ENCODE assay signal across 8 cellular contexts in genomic region chr2:199911052-199911876, GRCh38. TPM values are rescaled to one million over a fixed set of nuclear protein-coding genes. Genes with fewer than 3 reads are reported as not detected.
DNase-seq lines count a peak whose midpoint lies in the region; ATAC-seq and TF ChIP-seq lines count a peak whose summit lies in the region.

Gene C2orf69, plus strand, starts transcription at chr2:199911293. Its CDS starts 146 bp downstream, at chr2:199911439.

- peaks cover 32% of the 10 kb centered on the region for H3K4me1 Mint-ChIP-seq in activated naive CD4-positive, alpha-beta T cell treated with anti-CD3 and anti-CD28 coated beads, Interleukin-2, amount 50 U/mL, for 24 hours

- peak within 1 kb of the TSS; percentile 88 for H3K27ac Mint-ChIP-seq in activated naive CD4-positive, alpha-beta T cell treated with anti-CD3 and anti-CD28 coated beads, Interleukin-2, amount 50 U/mL, for 24 hours

- peak within 1 kb of the TSS; percentile 90 for H3K27ac ChIP-seq in temporal lobe (ENCODE audit: low read depth, low read length)

- H3K4me3 Mint-ChIP-seq in activated naive CD4-positive, alpha-beta T cell treated with anti-CD3 and anti-CD28 coated beads, Interleukin-2, amount 50 U/mL, for 24 hours: peak within 1 kb of the TSS; percentile 95

- peaks cover 6% of the 10 kb centered on the region for H3K36me3 Mint-ChIP-seq in activated naive CD4-positive, alpha-beta T cell treated with anti-CD3 and anti-CD28 coated beads, Interleukin-2, amount 50 U/mL, for 24 hours

- H3K9me3 Mint-ChIP-seq in activated naive CD4-positive, alpha-beta T cell treated with anti-CD3 and anti-CD28 coated beads, Interleukin-2, amount 50 U/mL, for 24 hours: no peaks in the 10 kb centered on the region

- peak; percentile 90 for DNase-seq in GM04504 (ENCODE audit: low read depth)
- peak; percentile 94 for DNase-seq in NCI-H1048 (lab: John Stamatoyannopoulos, UW)
- peak; percentile 83 for DNase-seq in glomerular endothelial cell (ENCODE audit: extremely low read depth, low read depth, low spot score)
- DNase-seq in occipital lobe (lab: John Stamatoyannopoulos, UW): peak; percentile 97

- ATAC-seq in HG02571 (IDR thresholded peaks at IDR 0.05; ENCODE audit: unreplicated experiment) (peak; percentile 91), SK-N-SH treated with all-trans-retinoic acid at 6 μM for 48 hours (peak; percentile 94)

- H3K27me3 Mint-ChIP-seq in activated naive CD4-positive, alpha-beta T cell treated with anti-CD3 and anti-CD28 coated beads, Interleukin-2, amount 50 U/mL, for 24 hours: peaks cover 2% of the 10 kb centered on the region

TF ChIP-seq in SK-N-SH treated with all-trans-retinoic acid at 6 μM for 48 hours, 23 proteins besides CTCF, POLR2A, EP300 and RAD21:
- TF ChIP-seq OSR1 (CRISPR knock-in tag; IDR thresholded peaks at IDR 0.05): no peak
- TF ChIP-seq ZFP3 (CRISPR knock-in tag; IDR thresholded peaks at IDR 0.05): peak; percentile 64; the same call in 1 of the 2 replicates

RNA-seq across cellular contexts. Expression of gene C2orf69, which starts in this region (rescaled TPM):
- total RNA-seq in glomerular endothelial cell: 8.0 and 9.7 TPM in 2 replicates
- 38.1 TPM for total RNA-seq in occipital lobe
- total RNA-seq in temporal lobe: 25.6 TPM

Comparison
In these comparisons a context has a peak if more than half of its experiments do, and no peak if none do; other contexts are left out.
1. Peak in every context shown above with its lines: DNase-seq, ATAC-seq and H3K27ac ChIP-seq.